Comparison of ENCODE assay signal across 8 cellular contexts in genomic region chr12:57216931-57217871, GRCh38. TPM values are rescaled to one million over a fixed set of nuclear protein-coding genes. Genes with fewer than 3 reads are reported as not detected.
DNase-seq lines count a peak whose midpoint lies in the region; ATAC-seq and TF ChIP-seq lines count a peak whose summit lies in the region.

No MANE protein-coding gene starts in this region.

- peaks cover 66% of the 10 kb centered on the region for H3K27me3 ChIP-seq in neuron (ENCODE audit: insufficient read depth, low read length)

- H3K4me3 Mint-ChIP-seq in chondrocyte (ENCODE audit: unreplicated experiment) = peak overlapping the region; percentile 89

- no peak for ATAC-seq in HG02981 (IDR thresholded peaks at IDR 0.05; ENCODE audit: unreplicated experiment)

- no peaks in the 10 kb centered on the region for H3K36me3 Mint-ChIP-seq in chondrocyte (ENCODE audit: low read depth)

- H3K27ac Mint-ChIP-seq in chondrocyte (ENCODE audit: unreplicated experiment) = peak overlapping the region; percentile 60

- no peak overlapping the region for H2AFZ ChIP-seq in neuron (ENCODE audit: low read depth, low read length)

- H3K4me1 ChIP-seq in neuron (ENCODE audit: insufficient read depth, low read length) = peaks cover 36% of the 10 kb centered on the region

- H3K36me3 ChIP-seq in neuron (ENCODE audit: insufficient read depth, low read length) = peaks cover 2% of the 10 kb centered on the region

- DNase-seq in NCI-H1092 (lab: John Stamatoyannopoulos, UW) = peak; percentile 9
- no peak for DNase-seq in NCI-H1092 treated with DMSO at 0.1 percent for 48 hours (lab: John Stamatoyannopoulos, UW)
- DNase-seq in NCI-H345 (lab: John Stamatoyannopoulos, UW) = peak; percentile 26
- DNase-seq in chondrocyte (ENCODE audit: low spot score) = no peak
- DNase-seq in DMS153 treated with DMSO at 0.1 percent for 48 hours (lab: John Stamatoyannopoulos, UW; ENCODE audit: unreplicated experiment) = no peak
- DNase-seq in NK-92 treated with Interleukin-12 subunit alpha and Interleukin-12 subunit beta, amount 100 ng/mL, for 24 hours (lab: John Stamatoyannopoulos, UW) = no peak

- H3K9me3 Mint-ChIP-seq in chondrocyte (ENCODE audit: low read depth) = no peaks in the 10 kb centered on the region

- H3K4me1 Mint-ChIP-seq in chondrocyte (ENCODE audit: low read depth) = peaks cover 74% of the 10 kb centered on the region

- H3K27me3 Mint-ChIP-seq in chondrocyte (ENCODE audit: low read depth) = no peaks in the 10 kb centered on the region

- no peaks in the 10 kb centered on the region for H3K9me3 ChIP-seq in neuron (ENCODE audit: low read length)

- TF ChIP-seq CTCF in chondrocyte (IDR thresholded peaks at IDR 0.05) = no peak

- peak overlapping the region; percentile 23 for H3K4me3 ChIP-seq in neuron (ENCODE audit: low read length)

RNA-seq across cellular contexts. Expression of gene NXPH4, which starts 0.6 kb away (rescaled TPM):
- total RNA-seq in chondrocyte = 75.4 to 85.4 TPM (median 82.8 TPM) in 3 replicates

RNA-seq across cellular contexts. Expression of gene SHMT2, which starts 12.3 kb away (rescaled TPM):
- total RNA-seq in chondrocyte = 112 to 292 TPM (median 291 TPM) in 3 replicates

RNA-seq across cellular contexts. Expression of gene STAC3, which starts 33.8 kb away (rescaled TPM):
- 1.1 to 2.8 TPM (median 1.3 TPM) in 3 replicates for total RNA-seq in chondrocyte

Comparison
In these comparisons a context has a peak if more than half of its experiments do, and no peak if none do; other contexts are left out.
1. DNase-seq: peak in NCI-H1092 (single experiment) and NCI-H345 (single experiment); none in NCI-H1092 treated with DMSO at 0.1 percent for 48 hours (single experiment), chondrocyte (single experiment), DMS153 treated with DMSO at 0.1 percent for 48 hours (single experiment) and NK-92 treated with Interleukin-12 subunit alpha and Interleukin-12 subunit beta, amount 100 ng/mL, for 24 hours (single experiment).